ENCODE assay signal across 8 cellular contexts in genomic region chr10:32055478-32056135, GRCh38. TPM values are rescaled to one million over a fixed set of nuclear protein-coding genes. Genes with fewer than 3 reads are reported as not detected.
A peak's percentile ranks its signal among the peaks of the same experiment; 100 is the strongest.
DNase-seq lines count a peak whose midpoint lies in the region; FAIRE-seq and TF ChIP-seq lines count a peak whose summit lies in the region.

No MANE protein-coding gene starts in this region.

- peaks cover 45% of the 10 kb centered on the region for H3K4me1 Mint-ChIP-seq in HFFc6 (ENCODE audit: low read depth)

- dilution Hi-C loops in keratinocyte (cut with MboI; ENCODE audit: extremely low pct_ligation_motif_present, low sequenced_read_pairs) = no loop called here

- peaks cover 55% of the 10 kb centered on the region for H3K79me2 ChIP-seq in keratinocyte (ENCODE audit: control insufficient read depth, insufficient read depth, low read length)

- H3K27ac Mint-ChIP-seq in HFFc6 = peak overlapping the region; percentile 92

- no peaks in the 10 kb centered on the region for H3K27me3 ChIP-seq in keratinocyte (ENCODE audit: control insufficient read depth, extremely low read depth, insufficient read depth, low read length)

- no peaks in the 10 kb centered on the region for H3K9me1 ChIP-seq in keratinocyte (ENCODE audit: control insufficient read depth, extremely low read depth, insufficient read depth, low read length)

- peaks cover 3% of the 10 kb centered on the region; the same call in 1 of the 2 replicates for H3K27me3 Mint-ChIP-seq in HFFc6 (ENCODE audit: insufficient read depth)

- peaks cover 26% of the 10 kb centered on the region for H3K36me3 Mint-ChIP-seq in HFFc6 (ENCODE audit: low read depth)

- TF ChIP-seq CTCF in HFFc6 (IDR thresholded peaks at IDR 0.05) = peak; percentile 10; the same call in 1 of the 2 replicates
- 0 out of 2 replicates have a peak, but pooled peaks have one; percentile 6 for TF ChIP-seq CTCF in VCaP (conservative IDR thresholded peaks at IDR 0.05)
- peak in 2 of 3 experiments; percentile 10 to 21 for TF ChIP-seq CTCF in keratinocyte (optimal IDR thresholded peaks at IDR 0.05 in 1 of 3, IDR thresholded peaks at IDR 0.05 in 1 of 3, conservative IDR thresholded peaks at IDR 0.05 in 1 of 3; ENCODE audit: extremely low read depth in 1 of 3, insufficient read depth in 2 of 3, low read length in 3 of 3)

- no peak for FAIRE-seq in keratinocyte (lab: Jason Lieb, UNC)

- H3K4me3 Mint-ChIP-seq in HFFc6 = peak overlapping the region; percentile 99

- no peaks in the 10 kb centered on the region for H3K9me3 Mint-ChIP-seq in HFFc6

- DNase-seq in NCI-H2029 (lab: John Stamatoyannopoulos, UW) = peak; percentile 14
- DNase-seq in NCI-H2029 treated with DMSO at 0.1 percent for 48 hours (lab: John Stamatoyannopoulos, UW) = no peak
- DNase-seq in HFFc6 = peak; percentile 49
- DNase-seq in MV-4-11 (lab: John Stamatoyannopoulos, UW) = peak; percentile 57
- peak in 55 of 61 donors; percentile 21 to 87 (median 70) for DNase-seq in caudate nucleus (lab: John Stamatoyannopoulos, UW)
- DNase-seq in keratinocyte (ENCODE audit: low read depth, low spot score) = no peak
- peak; percentile 29 to 40 (median 30) for DNase-seq in stimulated activated CD4-positive, alpha-beta T cell treated with anti-CD3 and anti-CD28 coated beads, Interleukin-12 subunit alpha, Interleukin-12 subunit beta, amount 100 ng/mL, for 48 hours (ENCODE audit: low read depth in 2 of 3, low spot score in 1 of 3)

- peaks cover 39% of the 10 kb centered on the region for H4K20me1 ChIP-seq in keratinocyte (ENCODE audit: control insufficient read depth, extremely low read depth, insufficient read depth, low read length)

- H3K27ac ChIP-seq in VCaP = peak overlapping the region; percentile 98
- H3K27ac ChIP-seq in caudate nucleus (ENCODE audit: low read depth, low read length) = peak overlapping the region; percentile 95
- H3K27ac ChIP-seq in keratinocyte (ENCODE audit: control insufficient read depth, insufficient read depth, low read length) = peak overlapping the region; percentile 78

- peak overlapping the region; percentile 84 to 97 (median 92) for H3K4me3 ChIP-seq in keratinocyte (ENCODE audit: control insufficient read depth in 2 of 3, extremely low read depth in 1 of 3, insufficient read depth in 2 of 3, low read depth in 1 of 3, low read length in 3 of 3)

- H3K36me3 ChIP-seq in keratinocyte (ENCODE audit: control insufficient read depth in 2 of 2, extremely low read depth in 1 of 2, insufficient read depth in 2 of 2, low read length in 2 of 2) = peaks cover 0 to 4% of the 10 kb centered on the region in 2 experiments

- no peaks in the 10 kb centered on the region for H3K9me3 ChIP-seq in keratinocyte (ENCODE audit: control insufficient read depth, low read depth, low read length)

- peaks cover 31% of the 10 kb centered on the region for H3K4me1 ChIP-seq in keratinocyte (ENCODE audit: control insufficient read depth, extremely low read depth, insufficient read depth, low read length)

- H3K9ac ChIP-seq in keratinocyte (ENCODE audit: control insufficient read depth, extremely low read depth, insufficient read depth, low read length) = peak overlapping the region; percentile 94

- peak overlapping the region; percentile 86 for H2AFZ ChIP-seq in keratinocyte (ENCODE audit: control insufficient read depth, low read length)

- H3K4me2 ChIP-seq in keratinocyte (ENCODE audit: control insufficient read depth, extremely low read depth, insufficient read depth, low read depth, low read length) = peak overlapping the region; percentile 82

RNA-seq across cellular contexts. Expression of gene KIF5B, which starts 0.6 kb away (rescaled TPM):
- 100 to 1,000 TPM; 127 to 142 (median 137) TPM for total RNA-seq in HFFc6 (2021; fragmentation: NEBNext Ultra II Directional; extraction: Animal tissue kit (Norgen Biotek cat#: 25700))
- polyA plus RNA-seq in keratinocyte = 50.5 to 82.1 TPM (median 61.9 TPM) in 3 replicates
- polyA plus RNA-seq in keratinocyte (2011; ENCODE audit: low read depth) = 530 TPM
- polyA plus RNA-seq in keratinocyte (2011; cell fraction: cytosol; rRNA removed) = 53.0 and 78.8 TPM in 2 replicates
- polyA plus RNA-seq in keratinocyte (2011; cell fraction: nucleus; rRNA removed) = 49.7 and 76.4 TPM in 2 replicates
- 78.7 and 85.6 TPM in 2 replicates for polyA plus RNA-seq in keratinocyte (2012; ENCODE audit: low replicate concordance)
- polyA minus RNA-seq in keratinocyte = 14.3 to 90.5 TPM (median 37.5 TPM) in 3 replicates
- 72.5 TPM for polyA minus RNA-seq in keratinocyte (2011; cell fraction: cytosol; rRNA and poly(A)+ RNA removed)
- polyA minus RNA-seq in keratinocyte (2011; cell fraction: nucleus; rRNA and poly(A)+ RNA removed) = 44.1 and 97.3 TPM in 2 replicates

Comparison
In these comparisons a context has a peak if more than half of its experiments do, and no peak if none do; other contexts are left out.
1. DNase-seq: peak in NCI-H2029 (single experiment), HFFc6 (single experiment), MV-4-11 (single experiment), caudate nucleus (55 of 61) and stimulated activated CD4-positive, alpha-beta T cell treated with anti-CD3 and anti-CD28 coated beads, Interleukin-12 subunit alpha, Interleukin-12 subunit beta, amount 100 ng/mL, for 48 hours (3 of 3); none in NCI-H2029 treated with DMSO at 0.1 percent for 48 hours (single experiment) and keratinocyte (single experiment).
2. Peak in every context shown above with its lines, with median percentiles within 50 percentile points of each other: CTCF ChIP-seq and H3K27ac ChIP-seq.